Comparison of ENCODE assay signal across 1 cellular context in the genomic region with DNA sequence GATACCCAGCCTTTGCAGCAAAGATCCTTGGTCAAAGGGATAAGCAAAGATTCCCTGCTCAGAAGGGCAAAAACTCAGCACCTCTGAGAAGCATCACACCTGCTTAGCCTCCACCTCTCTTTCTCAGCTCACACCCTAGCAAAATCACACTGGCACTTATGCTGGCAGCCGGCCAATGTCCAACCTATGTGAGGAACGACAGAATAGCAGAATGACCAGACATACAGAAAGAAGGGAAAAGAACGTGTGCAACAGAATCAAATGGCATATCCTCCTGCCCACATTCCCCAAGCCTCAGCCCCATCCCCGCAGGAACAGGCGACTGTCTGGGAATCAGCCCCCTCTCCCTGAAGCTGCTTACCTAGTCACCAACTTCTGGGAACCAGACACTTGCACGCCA.
TF ChIP-seq lines count a peak whose summit lies in the region.

No MANE protein-coding gene starts in this region.

TF ChIP-seq in GM12878, 131 proteins besides CTCF, POLR2A, EP300 and RAD21:
- TF ChIP-seq EZH2 (IDR thresholded peaks at IDR 0.05; ENCODE audit: borderline replicate concordance, control insufficient read depth, low read depth, low read length) (no peak), NFIC (IDR thresholded peaks at IDR 0.05; ENCODE audit: low read depth, low read length) (no peak), ELK1 (IDR thresholded peaks at IDR 0.05; ENCODE audit: low read depth, low read length) (no peak), IRF5 (IDR thresholded peaks at IDR 0.05; ENCODE audit: borderline replicate concordance) (no peak), ZNF622 (IDR thresholded peaks at IDR 0.05) (no peak), SPI1 (IDR thresholded peaks at IDR 0.05; ENCODE audit: borderline replicate concordance, insufficient read depth, low read depth, low read length) (no peak), SMARCA5 (IDR thresholded peaks at IDR 0.05) (no peak), STAT1 (conservative IDR thresholded peaks at IDR 0.05) (no peak)
- TF ChIP-seq, protein P1, sequence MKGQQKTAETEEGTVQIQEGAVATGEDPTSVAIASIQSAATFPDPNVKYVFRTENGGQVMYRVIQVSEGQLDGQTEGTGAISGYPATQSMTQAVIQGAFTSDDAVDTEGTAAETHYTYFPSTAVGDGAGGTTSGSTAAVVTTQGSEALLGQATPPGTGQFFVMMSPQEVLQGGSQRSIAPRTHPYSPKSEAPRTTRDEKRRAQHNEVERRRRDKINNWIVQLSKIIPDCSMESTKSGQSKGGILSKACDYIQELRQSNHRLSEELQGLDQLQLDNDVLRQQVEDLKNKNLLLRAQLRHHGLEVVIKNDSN (IDR thresholded peaks at IDR 0.05; ENCODE audit: borderline replicate concordance, extremely low read length, insufficient read depth, low read depth, low read length), result no peak
